ENCODE assay signal across 15 cellular contexts in the genomic region with DNA sequence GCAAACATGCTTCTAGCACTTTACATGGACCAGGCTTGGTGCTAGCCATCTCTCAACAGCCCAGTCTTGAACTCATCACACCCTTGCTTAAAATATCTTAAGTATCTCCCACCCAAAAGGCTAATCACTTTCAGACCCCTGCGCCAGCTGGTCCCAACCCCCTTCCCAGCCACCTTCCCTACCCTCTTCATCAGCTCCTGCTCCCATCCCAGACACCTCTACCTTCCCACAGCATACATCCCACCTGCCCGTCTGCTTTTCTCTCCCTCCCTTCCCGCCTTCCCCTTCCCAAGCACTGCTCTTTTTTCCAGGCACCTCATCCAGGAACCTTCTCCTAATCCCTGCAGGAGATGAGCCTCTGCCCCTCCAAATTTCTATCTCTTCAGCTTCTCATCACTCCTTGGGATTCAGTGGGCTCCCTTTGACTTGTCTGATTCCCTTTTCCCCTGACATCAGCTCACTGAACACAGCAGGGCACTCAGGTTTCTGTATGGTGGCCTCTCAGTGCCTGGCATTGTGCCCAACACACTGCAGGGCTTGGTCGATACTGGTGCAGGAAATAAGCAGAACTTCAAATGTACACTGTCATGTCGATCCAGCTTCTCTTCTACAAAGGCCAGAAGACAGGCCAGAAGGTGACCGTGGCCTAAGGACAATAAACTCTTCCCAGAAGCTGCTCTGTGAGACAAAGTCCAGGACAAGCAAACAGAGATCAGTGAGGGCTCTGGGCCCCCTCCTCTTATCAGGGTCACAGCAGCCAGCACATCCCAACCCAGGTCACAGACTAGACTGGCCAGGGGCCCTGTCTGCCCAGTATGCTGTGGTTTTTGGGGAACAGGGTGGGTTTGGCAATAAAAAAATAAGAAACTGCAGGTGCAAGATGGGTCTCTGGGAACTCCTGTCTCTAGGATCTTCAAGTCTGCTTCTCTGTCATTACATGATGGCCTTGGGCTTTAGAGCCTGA. TPM values are rescaled to one million over a fixed set of nuclear protein-coding genes. Genes with fewer than 3 reads are reported as not detected.
DNase-seq lines count a peak whose midpoint lies in the region; ATAC-seq, FAIRE-seq and TF ChIP-seq lines count a peak whose summit lies in the region.
"Had no signal": no experiment of that assay in that cellular context is flagged by ENCODE, and none has a peak within 500 bp of the region (broad histone marks: within the 10 kb centered on the region; RNA-seq: fewer than 3 reads in every experiment).

No MANE protein-coding gene starts in this region.

- TF ChIP-seq POLR2A in K562 (conservative IDR thresholded peaks at IDR 0.05) = no peak

- peak; percentile 66 to 79 for DNase-seq in Caco-2
- DNase-seq in MV-4-11 (lab: John Stamatoyannopoulos, UW) = peak; percentile 8
- no peak for DNase-seq in K562 (ENCODE audit: extremely low read depth in 1 of 4, low spot score in 3 of 4)
- no peak for DNase-seq in neuronal stem cell (ENCODE audit: low spot score)
- no peak for DNase-seq in NCI-H524 treated with DMSO at 0.1 percent for 48 hours (lab: John Stamatoyannopoulos, UW)
- no peak for DNase-seq in colonic mucosa
- DNase-seq in OCI-M2 (lab: John Stamatoyannopoulos, UW; ENCODE audit: unreplicated experiment) = no peak
- DNase-seq: amniotic stem cell; GOT3; NCI-H1105; stimulated activated CD4-positive, alpha-beta T cell treated with anti-CD3 and anti-CD28 coated beads, Interleukin-4, amount 100 ng/mL, for 4 hours; stimulated activated naive CD8-positive, alpha-beta T cell treated with anti-CD3 and anti-CD28 coated beads, Interleukin-15, amount 100 ng/mL, for 72 hours had no signal

- H2BK12ac ChIP-seq in neuronal stem cell (ENCODE audit: low read length) = no peak overlapping the region

- ATAC-seq in K562 (no peak), HG03521 (IDR thresholded peaks at IDR 0.05; ENCODE audit: unreplicated experiment) (no peak)
- ATAC-seq: stimulated activated naive CD8-positive, alpha-beta T cell treated with anti-CD3 and anti-CD28 coated beads, Interleukin-15, amount 100 ng/mL, for 72 hours had no signal

- H3K9ac ChIP-seq in K562 (ENCODE audit: insufficient read depth in 1 of 2, low read depth in 2 of 2, low read length in 2 of 2) = peak overlapping the region in 1 of 2 experiments; percentile 48; a peak in 1 of 4 replicates
- no peak overlapping the region for H3K9ac ChIP-seq in neuronal stem cell (ENCODE audit: low read depth, low read length, poor library complexity)
- H3K9ac ChIP-seq in colonic mucosa (ENCODE audit: low read depth in 2 of 2, low read length in 2 of 2) = no peak overlapping the region

- peaks cover 6% of the 10 kb centered on the region for H3K79me2 ChIP-seq in K562 (ENCODE audit: control insufficient read depth, insufficient read depth, low read length)

- peaks cover 26% of the 10 kb centered on the region for H3K4me1 Mint-ChIP-seq in Caco-2 (ENCODE audit: low read depth, unreplicated experiment)

- H3K27ac ChIP-seq in K562 (ENCODE audit: extremely low read depth, low read depth, low read length) = no peak overlapping the region
- H3K27ac ChIP-seq in neuronal stem cell (replicated peaks; ENCODE audit: low read length) = no peak overlapping the region
- no peak overlapping the region for H3K27ac ChIP-seq in colonic mucosa

- H3K27me3 Mint-ChIP-seq in Caco-2 (ENCODE audit: insufficient read depth, unreplicated experiment) = no peaks in the 10 kb centered on the region
- H3K27me3 Mint-ChIP-seq: stimulated activated naive CD8-positive, alpha-beta T cell treated with anti-CD3 and anti-CD28 coated beads, Interleukin-15, amount 100 ng/mL, for 72 hours had no signal

- H3K9me3 Mint-ChIP-seq in Caco-2 (ENCODE audit: unreplicated experiment) = no peaks in the 10 kb centered on the region
- H3K9me3 Mint-ChIP-seq: CD8-positive, alpha-beta memory T cell; stimulated activated naive CD8-positive, alpha-beta T cell treated with anti-CD3 and anti-CD28 coated beads, Interleukin-15, amount 100 ng/mL, for 72 hours had no signal

- no peaks in the 10 kb centered on the region for H3K9me1 ChIP-seq in K562 (ENCODE audit: control insufficient read depth, insufficient read depth, low read length)

- CTCF ChIA-PET in Caco-2 (lab: Charles Lee) (interaction anchor here (1.0 to 1.7 kb wide), 2 partner anchors 10 to 17 kb away, joined by 6 to 7 read pairs; no protein-coding TSS in a partner anchor), K562 (lab: Yijun Ruan, JAX; ENCODE audit: low intra/inter-chr PET ratio) (no interaction called here)

- peak overlapping the region; percentile 81 for H3K27ac Mint-ChIP-seq in Caco-2 (ENCODE audit: unreplicated experiment)

- H4K20me1 ChIP-seq in K562 (replicated peaks; ENCODE audit: control insufficient read depth, insufficient read depth, low read length) = no peaks in the 10 kb centered on the region

- H3K4ac ChIP-seq in neuronal stem cell (ENCODE audit: low read length) = no peak overlapping the region

- no peak overlapping the region for H4K8ac ChIP-seq in neuronal stem cell (ENCODE audit: low read depth, low read length)

- no peak overlapping the region for H3K18ac ChIP-seq in neuronal stem cell (ENCODE audit: low read length)

- TF ChIP-seq CTCF in Caco-2 (IDR thresholded peaks at IDR 0.05; ENCODE audit: insufficient read depth in 1 of 2, low read depth in 1 of 2, low read length in 1 of 2, severe bottlenecking in 1 of 2, unreplicated experiment in 1 of 2) (no peak), K562 (IDR thresholded peaks at IDR 0.05 in 2 of 3, conservative IDR thresholded peaks at IDR 0.05 in 1 of 3; ENCODE audit: insufficient read depth in 2 of 3, low read depth in 1 of 3, low read length in 3 of 3) (no peak), colonic mucosa (IDR thresholded peaks at IDR 0.05) (no peak)

- no peak for TF ChIP-seq RAD21 in K562 (CRISPR knock-in tag; conservative IDR thresholded peaks at IDR 0.05 in 1 of 2, IDR thresholded peaks at IDR 0.05 in 1 of 2)

- H4K91ac ChIP-seq in neuronal stem cell (ENCODE audit: low read depth, low read length, poor library complexity) = no peak overlapping the region

- H3K9me3 ChIP-seq in Caco-2 (no peaks in the 10 kb centered on the region), K562 (replicated peaks; ENCODE audit: control insufficient read depth, insufficient read depth, low read depth, low read length) (no peaks in the 10 kb centered on the region), neuronal stem cell (replicated peaks in 1 of 2; ENCODE audit: control insufficient read depth in 2 of 2, insufficient read depth in 1 of 2, low read depth in 1 of 2, low read length in 2 of 2) (no peaks in the 10 kb centered on the region), colonic mucosa (no peaks in the 10 kb centered on the region)

- H2AK5ac ChIP-seq in neuronal stem cell (ENCODE audit: low read depth, low read length) = no peak overlapping the region

- no peak overlapping the region for H3K23ac ChIP-seq in neuronal stem cell (ENCODE audit: low read depth, low read length, poor library complexity)

- H3K14ac ChIP-seq in neuronal stem cell (ENCODE audit: low read length) = no peak overlapping the region

- H2AFZ ChIP-seq in K562 (ENCODE audit: low read depth, low read length) = peak overlapping the region; percentile 70
- H2AFZ ChIP-seq in neuronal stem cell (ENCODE audit: low read length) = peak overlapping the region; percentile 8

- H2BK120ac ChIP-seq in neuronal stem cell (ENCODE audit: low read depth, low read length) = no peak overlapping the region

- H3K79me1 ChIP-seq in neuronal stem cell (ENCODE audit: low read depth, low read length) = no peaks in the 10 kb centered on the region

- no peak for TF ChIP-seq EP300 in K562 (IDR thresholded peaks at IDR 0.05; ENCODE audit: low read length)

- FAIRE-seq in K562 (lab: Jason Lieb, UNC) = no peak

- H3K4me3 ChIP-seq in Caco-2 (ENCODE audit: low read depth, low read length) = no peak overlapping the region
- H3K4me3 ChIP-seq in K562 = no peak overlapping the region
- H3K4me3 ChIP-seq in neuronal stem cell (ENCODE audit: low read length in 2 of 2) = no peak overlapping the region
- H3K4me3 ChIP-seq in colonic mucosa = no peak overlapping the region

- intact Hi-C loops in Caco-2 (cut with micrococcal nuclease; ENCODE audit: unreplicated experiment) (no loop called here), K562 (cut with micrococcal nuclease) (no loop called here), colonic mucosa (cut with DNase I) (no loop called here)

- no peaks in the 10 kb centered on the region for H3K36me3 Mint-ChIP-seq in Caco-2 (ENCODE audit: insufficient read depth, unreplicated experiment)

- no peaks in the 10 kb centered on the region for H3K27me3 ChIP-seq in Caco-2 (replicated peaks; ENCODE audit: control insufficient read depth, insufficient read depth, low read length)
- H3K27me3 ChIP-seq in K562 (ENCODE audit: control insufficient read depth in 2 of 2, insufficient read depth in 2 of 2, low read length in 2 of 2) = peaks cover 0 to 6% of the 10 kb centered on the region in 2 experiments; a peak in 1 of 5 replicates
- H3K27me3 ChIP-seq in neuronal stem cell (ENCODE audit: control insufficient read depth in 3 of 3, insufficient read depth in 3 of 3, low read depth in 1 of 3, low read length in 3 of 3) = peaks cover 0 to 26% (median 0%) of the 10 kb centered on the region in 3 experiments
- H3K27me3 ChIP-seq in colonic mucosa = no peaks in the 10 kb centered on the region

- no peak overlapping the region for H2BK5ac ChIP-seq in neuronal stem cell (ENCODE audit: low read length)

- H3K4me2 ChIP-seq in K562 (ENCODE audit: insufficient read depth, low read length) (no peak overlapping the region), neuronal stem cell (ENCODE audit: insufficient read depth, low read length, poor library complexity, severe bottlenecking) (no peak overlapping the region)

- peak overlapping the region; percentile 47 for H3K4me3 Mint-ChIP-seq in Caco-2 (ENCODE audit: unreplicated experiment)
- H3K4me3 Mint-ChIP-seq: stimulated activated naive CD8-positive, alpha-beta T cell treated with anti-CD3 and anti-CD28 coated beads, Interleukin-15, amount 100 ng/mL, for 72 hours had no signal

- H3K36me3 ChIP-seq in Caco-2 (ENCODE audit: control insufficient read depth, insufficient read depth, low read length) (no peaks in the 10 kb centered on the region), K562 (ENCODE audit: control insufficient read depth, insufficient read depth, low read length) (no peaks in the 10 kb centered on the region), neuronal stem cell (replicated peaks in 1 of 2; ENCODE audit: control insufficient read depth in 2 of 2, insufficient read depth in 2 of 2, low read length in 2 of 2) (no peaks in the 10 kb centered on the region), colonic mucosa (no peaks in the 10 kb centered on the region)

- in situ Hi-C loops in K562 (cut with MboI) = no loop called here

- 29% methylated on average over 2 of the region's 6 CpGs for WGBS in K562 (ENCODE audit: insufficient coverage, low coverage, missing lambda C conversion rate)
- no CpG with 5 or more reads among the region's 6 CpGs for WGBS in neuronal stem cell (ENCODE audit: extremely low coverage in 2 of 2, insufficient read length in 2 of 2, insufficient replicate concordance in 1 of 2), 2 donors

- H3K4me1 ChIP-seq in Caco-2 = peaks cover 26% of the 10 kb centered on the region
- H3K4me1 ChIP-seq in K562 (replicated peaks in 1 of 2; ENCODE audit: control insufficient read depth in 2 of 2, insufficient read depth in 2 of 2, low read length in 2 of 2) = peaks cover 0 to 4% of the 10 kb centered on the region in 2 experiments; a peak in 2 of 5 replicates
- H3K4me1 ChIP-seq in neuronal stem cell (ENCODE audit: control insufficient read depth in 2 of 2, insufficient read depth in 1 of 2, low read depth in 1 of 2, low read length in 2 of 2) = no peaks in the 10 kb centered on the region
- no peaks in the 10 kb centered on the region for H3K4me1 ChIP-seq in colonic mucosa

- POLR2A ChIA-PET in Caco-2 (lab: Charles Lee) (no interaction called here), K562 (lab: Yijun Ruan, JAX) (interaction anchor here (0.5 to 0.6 kb wide), 3 partner anchors 8 to 311 kb away, joined by 3 read pairs; no protein-coding TSS in a partner anchor)

- BruUV-seq in Caco-2 (replicated peaks; lab: Mats Ljungman, UMichigan) (no TSS peak), K562 (replicated peaks; lab: Mats Ljungman, UMichigan) (no TSS peak)

- no peak overlapping the region for H2BK15ac ChIP-seq in neuronal stem cell (ENCODE audit: low read length)

RNA-seq across cellular contexts. Expression of gene ITIH1, which starts 2.2 kb away (rescaled TPM):
- total RNA-seq in Caco-2 (2022) (0.49 TPM in 1 of 2 replicates, not detected in the other), K562 (2014; rRNA removed) (not detected in 2 replicates), K562 (2014; rRNA removed; fragmentation: Illumina TruSeq; extraction: Trizol) (not detected in 2 replicates), K562 (2015; rRNA removed; fragmentation: Illumina TruSeq; extraction: Trizol) (not detected in 2 replicates), K562 (2021) (0.11 and 0.31 TPM in 2 replicates), colonic mucosa (under 1 TPM in 1 of 2 donors, not detected in 1; 0.91 TPM)
- not detected in 2 replicates for total RNA-seq in K562 (2011; cell fraction: chromatin; rRNA removed; ENCODE audit: low replicate concordance)
- total RNA-seq in K562 (2011; cell fraction: nucleolus; rRNA removed) = not detected in 2 replicates
- not detected in 2 replicates for total RNA-seq in K562 (2011; cell fraction: nucleoplasm; rRNA removed)
- polyA plus RNA-seq in K562 (2011; rRNA removed) (not detected in 2 replicates), K562 (2014; fragmentation: Illumina TruSeq; extraction: Trizol) (not detected in 2 replicates), K562 (2014; fragmentation: Nextera tagmentation; extraction: Ambion mirVana) (not detected), K562 (2014; rRNA removed) (not detected in 2 replicates)
- not detected in 2 replicates for polyA plus RNA-seq in K562 (2011; cell fraction: cytosol; rRNA removed)
- polyA plus RNA-seq in K562 (2011; cell fraction: nucleus; rRNA removed) = not detected in 2 replicates
- not detected in 2 replicates for polyA plus RNA-seq in K562 (2012)
- polyA minus RNA-seq in K562 (2011; rRNA and poly(A)+ RNA removed) = not detected in 2 replicates
- polyA minus RNA-seq in K562 (2011; cell fraction: cytosol; rRNA and poly(A)+ RNA removed) = not detected in 2 replicates
- not detected in 2 replicates for polyA minus RNA-seq in K562 (2011; cell fraction: nucleus; rRNA and poly(A)+ RNA removed)
- polyA plus RNA-seq in neuronal stem cell (2013, experiment 1 of 2) = not detected
- not detected for polyA plus RNA-seq in neuronal stem cell (2013, experiment 2 of 2)
- total RNA-seq: CD8-positive, alpha-beta memory T cell; T-helper 1 cell treated with Interleukin-12 subunit alpha and Interleukin-12 subunit beta and Interleukin-4 antibody, amounts not matched to agents 30 ng/mL and 1 ng/mL, for 36 hours had no signal
- polyA plus RNA-seq: CD8-positive, alpha-beta memory T cell had no signal

RNA-seq across cellular contexts. Expression of gene NEK4, which starts 4.4 kb away (rescaled TPM):
- total RNA-seq in Caco-2 (2022) = 39.2 and 40.5 TPM in 2 replicates
- total RNA-seq in K562 (2011; cell fraction: chromatin; rRNA removed; ENCODE audit: low replicate concordance) = 29.9 and 31.3 TPM in 2 replicates
- total RNA-seq in K562 (2011; cell fraction: nucleolus; rRNA removed) = 17.1 and 27.0 TPM in 2 replicates
- total RNA-seq in K562 (2011; cell fraction: nucleoplasm; rRNA removed) = 14.4 and 20.8 TPM in 2 replicates
- 15.5 and 17.5 TPM in 2 replicates for total RNA-seq in K562 (2014; rRNA removed)
- 20.9 and 22.7 TPM in 2 replicates for total RNA-seq in K562 (2014; rRNA removed; fragmentation: Illumina TruSeq; extraction: Trizol)
- total RNA-seq in K562 (2015; rRNA removed; fragmentation: Illumina TruSeq; extraction: Trizol) = 21.3 and 23.4 TPM in 2 replicates
- 17.6 and 23.1 TPM in 2 replicates for total RNA-seq in K562 (2021)
- polyA plus RNA-seq in K562 (2011; rRNA removed) = 16.5 and 17.7 TPM in 2 replicates
- 5.4 and 5.9 TPM in 2 replicates for polyA plus RNA-seq in K562 (2011; cell fraction: cytosol; rRNA removed)
- polyA plus RNA-seq in K562 (2011; cell fraction: nucleus; rRNA removed) = 9.1 and 12.6 TPM in 2 replicates
- 7.5 and 8.1 TPM in 2 replicates for polyA plus RNA-seq in K562 (2012)
- polyA plus RNA-seq in K562 (2014; fragmentation: Illumina TruSeq; extraction: Trizol) = 13.3 and 16.6 TPM in 2 replicates
- polyA plus RNA-seq in K562 (2014; fragmentation: Nextera tagmentation; extraction: Ambion mirVana) = 1 to 10 TPM; 5.8 to 6.9 TPM
- polyA plus RNA-seq in K562 (2014; rRNA removed) = 11.2 and 11.3 TPM in 2 replicates
- polyA minus RNA-seq in K562 (2011; rRNA and poly(A)+ RNA removed) = 28.4 and 29.0 TPM in 2 replicates
- 10.6 and 16.1 TPM in 2 replicates for polyA minus RNA-seq in K562 (2011; cell fraction: cytosol; rRNA and poly(A)+ RNA removed)
- 10.5 and 19.2 TPM in 2 replicates for polyA minus RNA-seq in K562 (2011; cell fraction: nucleus; rRNA and poly(A)+ RNA removed)
- 15.7 TPM for polyA plus RNA-seq in neuronal stem cell (2013, experiment 1 of 2)
- polyA plus RNA-seq in neuronal stem cell (2013, experiment 2 of 2) = 16.7 TPM
- total RNA-seq in colonic mucosa = 10 to 100 TPM; 21.2 to 29.1 TPM

RNA-seq across cellular contexts. Expression of gene ITIH3, which starts 19.4 kb away (rescaled TPM):
- total RNA-seq in Caco-2 (2022) = 0.23 and 0.27 TPM in 2 replicates
- not detected in 2 replicates for total RNA-seq in K562 (2011; cell fraction: chromatin; rRNA removed; ENCODE audit: low replicate concordance)
- not detected in 2 replicates for total RNA-seq in K562 (2011; cell fraction: nucleolus; rRNA removed)
- not detected in 2 replicates for total RNA-seq in K562 (2011; cell fraction: nucleoplasm; rRNA removed)
- total RNA-seq in K562 (2014; rRNA removed) = not detected in 2 replicates
- total RNA-seq in K562 (2014; rRNA removed; fragmentation: Illumina TruSeq; extraction: Trizol) = 0.07 TPM in 1 of 2 replicates, not detected in the other
- not detected in 2 replicates for total RNA-seq in K562 (2015; rRNA removed; fragmentation: Illumina TruSeq; extraction: Trizol)
- 0.25 and 0.35 TPM in 2 replicates for total RNA-seq in K562 (2021)
- polyA plus RNA-seq in K562 (2011; rRNA removed) = not detected in 2 replicates
- not detected in 2 replicates for polyA plus RNA-seq in K562 (2011; cell fraction: cytosol; rRNA removed)
- 0.04 and 0.24 TPM in 2 replicates for polyA plus RNA-seq in K562 (2011; cell fraction: nucleus; rRNA removed)
- not detected in 2 replicates for polyA plus RNA-seq in K562 (2012)
- not detected in 2 replicates for polyA plus RNA-seq in K562 (2014; fragmentation: Illumina TruSeq; extraction: Trizol)
- polyA plus RNA-seq in K562 (2014; fragmentation: Nextera tagmentation; extraction: Ambion mirVana) = not detected
- polyA plus RNA-seq in K562 (2014; rRNA removed) = not detected in 2 replicates
- not detected in 2 replicates for polyA minus RNA-seq in K562 (2011; rRNA and poly(A)+ RNA removed)
- polyA minus RNA-seq in K562 (2011; cell fraction: cytosol; rRNA and poly(A)+ RNA removed) = 4.0 TPM in 1 of 2 replicates, not detected in the other
- not detected in 2 replicates for polyA minus RNA-seq in K562 (2011; cell fraction: nucleus; rRNA and poly(A)+ RNA removed)
- 0.07 TPM for polyA plus RNA-seq in neuronal stem cell (2013, experiment 1 of 2)
- 0.08 TPM for polyA plus RNA-seq in neuronal stem cell (2013, experiment 2 of 2)
- total RNA-seq in colonic mucosa = under 1 TPM; 0.32 to 0.82 TPM
- total RNA-seq: CD8-positive, alpha-beta memory T cell; T-helper 1 cell treated with Interleukin-12 subunit alpha and Interleukin-12 subunit beta and Interleukin-4 antibody, amounts not matched to agents 30 ng/mL and 1 ng/mL, for 36 hours had no signal
- polyA plus RNA-seq: CD8-positive, alpha-beta memory T cell had no signal

RNA-seq across cellular contexts. Expression of gene ITIH4, which starts 55.3 kb away (rescaled TPM):
- total RNA-seq in Caco-2 (2022) = 3.7 and 4.1 TPM in 2 replicates
- total RNA-seq in K562 (2011; cell fraction: chromatin; rRNA removed; ENCODE audit: low replicate concordance) = 0.84 and 1.7 TPM in 2 replicates
- 0.53 TPM in 1 of 2 replicates, not detected in the other for total RNA-seq in K562 (2011; cell fraction: nucleolus; rRNA removed)
- 1.1 and 1.3 TPM in 2 replicates for total RNA-seq in K562 (2011; cell fraction: nucleoplasm; rRNA removed)
- 0.09 TPM in 1 of 2 replicates, not detected in the other for total RNA-seq in K562 (2014; rRNA removed)
- not detected in 2 replicates for total RNA-seq in K562 (2014; rRNA removed; fragmentation: Illumina TruSeq; extraction: Trizol)
- not detected in 2 replicates for total RNA-seq in K562 (2015; rRNA removed; fragmentation: Illumina TruSeq; extraction: Trizol)
- 0.62 and 0.96 TPM in 2 replicates for total RNA-seq in K562 (2021)
- polyA plus RNA-seq in K562 (2011; rRNA removed) = 0.20 TPM in 1 of 2 replicates, not detected in the other
- 0.07 TPM in 1 of 2 replicates, not detected in the other for polyA plus RNA-seq in K562 (2011; cell fraction: cytosol; rRNA removed)
- 0.28 and 0.39 TPM in 2 replicates for polyA plus RNA-seq in K562 (2011; cell fraction: nucleus; rRNA removed)
- 0.05 and 1.1 TPM in 2 replicates for polyA plus RNA-seq in K562 (2012)
- not detected in 2 replicates for polyA plus RNA-seq in K562 (2014; fragmentation: Illumina TruSeq; extraction: Trizol)
- not detected for polyA plus RNA-seq in K562 (2014; fragmentation: Nextera tagmentation; extraction: Ambion mirVana)
- not detected in 2 replicates for polyA plus RNA-seq in K562 (2014; rRNA removed)
- polyA minus RNA-seq in K562 (2011; rRNA and poly(A)+ RNA removed) = not detected in 2 replicates
- not detected in 2 replicates for polyA minus RNA-seq in K562 (2011; cell fraction: cytosol; rRNA and poly(A)+ RNA removed)
- not detected in 2 replicates for polyA minus RNA-seq in K562 (2011; cell fraction: nucleus; rRNA and poly(A)+ RNA removed)
- polyA plus RNA-seq in neuronal stem cell (2013, experiment 1 of 2) = 1.4 TPM
- 1.7 TPM for polyA plus RNA-seq in neuronal stem cell (2013, experiment 2 of 2)
- total RNA-seq in colonic mucosa = 1 to 10 TPM; 2.1 to 7.3 TPM
- polyA plus RNA-seq: CD8-positive, alpha-beta memory T cell had no signal

RNA-seq across cellular contexts. Expression of gene MUSTN1, which starts 59.6 kb away (rescaled TPM):
- total RNA-seq in Caco-2 (2022) = 1.8 TPM in 1 of 2 replicates, not detected in the other
- not detected in 2 replicates for total RNA-seq in K562 (2011; cell fraction: chromatin; rRNA removed; ENCODE audit: low replicate concordance)
- 0.92 TPM in 1 of 2 replicates, not detected in the other for total RNA-seq in K562 (2011; cell fraction: nucleolus; rRNA removed)
- total RNA-seq in K562 (2011; cell fraction: nucleoplasm; rRNA removed) = not detected in 2 replicates
- 0.18 TPM in 1 of 2 replicates, not detected in the other for total RNA-seq in K562 (2014; rRNA removed)
- total RNA-seq in K562 (2014; rRNA removed; fragmentation: Illumina TruSeq; extraction: Trizol) = not detected in 2 replicates
- total RNA-seq in K562 (2015; rRNA removed; fragmentation: Illumina TruSeq; extraction: Trizol) = 0.38 TPM in 1 of 2 replicates, not detected in the other
- 0.78 TPM in 1 of 2 replicates, not detected in the other for total RNA-seq in K562 (2021)
- polyA plus RNA-seq in K562 (2011; rRNA removed) = not detected in 2 replicates
- polyA plus RNA-seq in K562 (2011; cell fraction: cytosol; rRNA removed) = 0.15 and 0.22 TPM in 2 replicates
- 1.6 and 3.1 TPM in 2 replicates for polyA plus RNA-seq in K562 (2011; cell fraction: nucleus; rRNA removed)
- 0.78 and 4.1 TPM in 2 replicates for polyA plus RNA-seq in K562 (2012)
- polyA plus RNA-seq in K562 (2014; fragmentation: Illumina TruSeq; extraction: Trizol) = 0.74 and 0.82 TPM in 2 replicates
- under 1 TPM in 1 of 2 experiments, not detected in 1; 0.15 TPM for polyA plus RNA-seq in K562 (2014; fragmentation: Nextera tagmentation; extraction: Ambion mirVana)
- polyA plus RNA-seq in K562 (2014; rRNA removed) = 0.44 TPM in 1 of 2 replicates, not detected in the other
- not detected in 2 replicates for polyA minus RNA-seq in K562 (2011; rRNA and poly(A)+ RNA removed)
- not detected in 2 replicates for polyA minus RNA-seq in K562 (2011; cell fraction: cytosol; rRNA and poly(A)+ RNA removed)
- polyA minus RNA-seq in K562 (2011; cell fraction: nucleus; rRNA and poly(A)+ RNA removed) = not detected in 2 replicates
- 10.7 TPM for polyA plus RNA-seq in neuronal stem cell (2013, experiment 1 of 2)
- polyA plus RNA-seq in neuronal stem cell (2013, experiment 2 of 2) = 10.5 TPM
- 1 to 10 TPM; 1.5 to 3.2 TPM for total RNA-seq in colonic mucosa
- polyA plus RNA-seq: CD8-positive, alpha-beta memory T cell had no signal

Comparison
In these comparisons a context has a peak if more than half of its experiments do, and no peak if none do; other contexts are left out.
1. DNase-seq: peak in Caco-2 (2 of 2) and MV-4-11 (single experiment); none in K562 (0 of 4), neuronal stem cell (single experiment), NCI-H524 treated with DMSO at 0.1 percent for 48 hours (single experiment), colonic mucosa (single experiment) and OCI-M2 (single experiment).